ENCODE assay signal across 26 cellular contexts in the genomic region with DNA sequence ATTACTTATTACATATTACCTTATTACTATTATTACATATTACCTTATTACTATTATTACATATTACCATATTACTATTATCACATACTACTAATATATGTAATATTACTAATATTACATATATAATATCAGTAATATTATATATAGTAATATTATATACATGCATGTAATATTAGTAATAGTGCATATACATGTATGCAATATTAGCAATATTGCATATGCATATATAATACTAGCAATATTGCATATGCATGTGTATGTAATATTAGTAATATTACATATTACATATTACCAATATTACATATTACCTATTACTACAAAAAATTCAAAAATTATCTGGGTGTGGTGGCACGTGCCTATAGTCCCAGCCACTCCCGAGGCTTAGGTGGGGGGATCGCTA.
"Had no signal": no experiment of that assay in that cellular context is flagged by ENCODE, and none has a peak within 500 bp of the region (broad histone marks: within the 10 kb centered on the region; RNA-seq: fewer than 3 reads in every experiment).

No MANE protein-coding gene starts in this region.

- FAIRE-seq: astrocyte had no signal

- H3K9me3 ChIP-seq: colonic mucosa, gastrocnemius medialis, heart left ventricle had no signal

- H3K36me3 ChIP-seq: colonic mucosa, WERI-Rb-1 had no signal

- H3K27ac ChIP-seq: colonic mucosa, gastrocnemius medialis, heart left ventricle, WERI-Rb-1 had no signal

- H3K4me1 ChIP-seq: colonic mucosa, heart left ventricle had no signal

- DNase-seq: activated B cell treated with CpG ODN at 0.5 μM for 24 hours; activated CD4-positive, alpha-beta T cell treated with anti-CD3 and anti-CD28 coated beads for 48 hours; activated CD4-positive, alpha-beta T cell treated with anti-CD3 and anti-CD28 coated beads, Interleukin-2, amount 50 U/mL, for 1 hour; activated CD4-positive, alpha-beta T cell treated with anti-CD3 and anti-CD28 coated beads, Interleukin-2, amount 50 U/mL, for 48 hours; activated CD8-positive, alpha-beta memory T cell treated with anti-CD3 and anti-CD28 coated beads for 24 hours; activated CD8-positive, alpha-beta T cell treated with anti-CD3 and anti-CD28 coated beads for 36 hours; activated effector memory CD4-positive, alpha-beta T cell treated with Interleukin-2 at 50 U/mL for 16 hours; activated gamma-delta T cell treated with Interleukin-2 at 50 U/mL for 16 hours; activated naive CD4-positive, alpha-beta T cell treated with anti-CD3 and anti-CD28 coated beads, Interleukin-2, amount 50 U/mL, for 16 hours; activated naive CD4-positive, alpha-beta T cell treated with Interleukin-2 at 50 U/mL for 16 hours; activated T-cell treated with anti-CD3 and anti-CD28 coated beads, Interleukin-2, amount 50 U/mL, for 4 hours; amniotic stem cell; anterior cingulate cortex; caudate nucleus; colonic mucosa; effector CD8-positive, alpha-beta T cell; foreskin fibroblast; gastrocnemius medialis; glutamatergic neuron; heart left ventricle; T-helper 2 cell; WERI-Rb-1 had no signal

- H3K4me3 ChIP-seq: colonic mucosa, gastrocnemius medialis, heart left ventricle had no signal

- H3K27me3 ChIP-seq: colonic mucosa, gastrocnemius medialis, heart left ventricle had no signal

- ATAC-seq: activated CD4-positive, CD25-positive, alpha-beta regulatory T cell treated with anti-CD3 and anti-CD28 coated beads, Interleukin-2, amount 50 U/mL, for 24 hours; activated CD8-positive, alpha-beta T cell treated with anti-CD3 and anti-CD28 coated beads for 36 hours; activated T-cell treated with anti-CD3 and anti-CD28 coated beads, Interleukin-2, amount 50 U/mL, for 4 hours; activated T-helper 17 cell treated with anti-CD3 and anti-CD28 coated beads, Interleukin-2, amount 50 U/mL, for 72 hours; esophagus mucosa; gastrocnemius medialis; heart left ventricle had no signal
